Comparison of ENCODE assay signal across 7 cellular contexts in genomic region chr14:102134021-102134420, GRCh38. TPM values are rescaled to one million over a fixed set of nuclear protein-coding genes. Genes with fewer than 3 reads are reported as not detected.
DNase-seq lines count a peak whose midpoint lies in the region; ATAC-seq and TF ChIP-seq lines count a peak whose summit lies in the region.
"Not testable (repeated sequence)": the region's sequence is repeated elsewhere in the genome, so short reads cannot be mapped to it uniquely, and the experiment has no call there.

No MANE protein-coding gene starts in this region.

- not testable (repeated sequence) for H4K91ac ChIP-seq in H9 (ENCODE audit: insufficient read length, low read depth, low read length)

- H3K27me3 ChIP-seq in GM23338 (ENCODE audit: insufficient read depth); H9 (ENCODE audit: insufficient read depth, low read length); thyroid gland: not testable (repeated sequence)

- H3K4me1 Mint-ChIP-seq in GM23338, H9, WTC11: not testable (repeated sequence)
- H3K4me1 Mint-ChIP-seq in endothelial cell (ENCODE audit: unreplicated experiment) (peaks cover 16% of the 10 kb centered on the region), nephron progenitor cell (peaks cover 19% of the 10 kb centered on the region), neural crest cell (peaks cover 10% of the 10 kb centered on the region)

- not testable (repeated sequence) for H3K23ac ChIP-seq in H9 (ENCODE audit: insufficient read length, low read depth, low read length)

- not testable (repeated sequence) for H3T11ph ChIP-seq in H9 (ENCODE audit: low read length)

- H3K4ac ChIP-seq in H9 (ENCODE audit: low read depth, low read length): not testable (repeated sequence)

- H3K9ac ChIP-seq in H9 (ENCODE audit: extremely low read depth, insufficient read length, low read length): not testable (repeated sequence)

- TF ChIP-seq CTCF in GM23338 (conservative IDR thresholded peaks at IDR 0.05; ENCODE audit: low read depth in 2 of 2); H9 (conservative IDR thresholded peaks at IDR 0.05); WTC11 (IDR thresholded peaks at IDR 0.05); endothelial cell (IDR thresholded peaks at IDR 0.05; ENCODE audit: unreplicated experiment); nephron progenitor cell (IDR thresholded peaks at IDR 0.05); neural crest cell (conservative IDR thresholded peaks at IDR 0.05); thyroid gland (IDR thresholded peaks at IDR 0.05): not testable (repeated sequence)

- not testable (repeated sequence) for H3K9me3 ChIP-seq in H9 (ENCODE audit: control insufficient read depth, low read depth, low read length); thyroid gland

- H3K4me3 ChIP-seq in GM23338; thyroid gland (replicated peaks in 1 of 3): not testable (repeated sequence)

- H2BK12ac ChIP-seq in H9 (ENCODE audit: insufficient read length, low read depth, low read length): not testable (repeated sequence)

- WGBS in H9 (ENCODE audit: extremely low coverage, insufficient read length, low lambda C conversion rate): no CpG with 5 or more reads among the region's 9 CpGs
- 56 to 64% methylated on average over 9 of the region's 9 CpGs for WGBS in thyroid gland, 2 donors

- H4K8ac ChIP-seq in H9 (replicated peaks; ENCODE audit: insufficient read length, low read depth, low read length): not testable (repeated sequence)

- H3K9me2 ChIP-seq in GM23338 (ENCODE audit: insufficient read depth): not testable (repeated sequence)

- POLR2A ChIA-PET in WTC11 (lab: Charles Lee): interaction anchor here (0.6 kb wide), 1 partner anchor 183 kb away, joined by 3 read pairs; no protein-coding TSS in a partner anchor

- H3F3A ChIP-seq in GM23338 (replicated peaks; ENCODE audit: low read depth): not testable (repeated sequence)

- TF ChIP-seq POLR2A in thyroid gland (IDR thresholded peaks at IDR 0.05): not testable (repeated sequence)

- not testable (repeated sequence) for H2BK20ac ChIP-seq in H9 (ENCODE audit: low read depth, low read length, poor library complexity, severe bottlenecking)

- H3K79me2 ChIP-seq in GM23338 (replicated peaks; ENCODE audit: insufficient read depth): peaks cover 25% of the 10 kb centered on the region
- not testable (repeated sequence) for H3K79me2 ChIP-seq in H9 (ENCODE audit: insufficient read depth, low read length)

- H3K27me3 Mint-ChIP-seq in GM23338 (ENCODE audit: insufficient read depth, low read depth, poor library complexity); H9 (ENCODE audit: low read depth); WTC11 (ENCODE audit: low read depth); endothelial cell (ENCODE audit: unreplicated experiment); nephron progenitor cell (ENCODE audit: low read depth, poor library complexity): not testable (repeated sequence)
- peaks cover 12% of the 10 kb centered on the region for H3K27me3 Mint-ChIP-seq in neural crest cell (ENCODE audit: low read depth)

- intact Hi-C loops in thyroid gland (cut with DNase I): not testable (repeated sequence)

- H3K27ac Mint-ChIP-seq in GM23338 (peak overlapping the region; percentile 69; the same call in 1 of the 2 replicates), H9 (peak overlapping the region in 2 of 3 experiments; percentile 76 to 77; a peak in 2 of 7 replicates), WTC11 (peak overlapping the region; percentile 83; the same call in 1 of the 2 replicates), nephron progenitor cell (peak overlapping the region; percentile 90), neural crest cell (ENCODE audit: unreplicated experiment) (peak overlapping the region; percentile 50)
- H3K27ac Mint-ChIP-seq in endothelial cell (ENCODE audit: unreplicated experiment): not testable (repeated sequence)

- H3K4me2 ChIP-seq in GM23338; H9 (ENCODE audit: insufficient read depth, insufficient read length, low read length): not testable (repeated sequence)

- H3K14ac ChIP-seq in H9 (ENCODE audit: insufficient read depth, low read length): not testable (repeated sequence)

- not testable (repeated sequence) for DNase-seq in GM23338 (ENCODE audit: low spot score); H9; WTC11 (ENCODE audit: low spot score); endothelial cell (ENCODE audit: low spot score); nephron progenitor cell; neural crest cell (ENCODE audit: low read depth, low spot score)
- DNase-seq in thyroid gland: peak; percentile 55 to 71

- not testable (repeated sequence) for H3K4me1 ChIP-seq in GM23338 (ENCODE audit: insufficient read depth); H9 (ENCODE audit: insufficient read depth, low read length); thyroid gland

- H2BK5ac ChIP-seq in H9 (ENCODE audit: insufficient read length, low read length): not testable (repeated sequence)

- not testable (repeated sequence) for ATAC-seq in GM23338, WTC11

- not testable (repeated sequence) for H2BK15ac ChIP-seq in H9 (ENCODE audit: low read depth, low read length)

- H3K9me3 Mint-ChIP-seq in GM23338; H9; WTC11; endothelial cell (ENCODE audit: unreplicated experiment); nephron progenitor cell; neural crest cell: not testable (repeated sequence)

- H2AFZ ChIP-seq in GM23338; H9 (ENCODE audit: low read length): not testable (repeated sequence)

- H2AK5ac ChIP-seq in H9 (ENCODE audit: insufficient read length, low read length): not testable (repeated sequence)

- H2BK120ac ChIP-seq in H9 (ENCODE audit: low read depth, low read length, poor library complexity, severe bottlenecking): not testable (repeated sequence)

- CTCF ChIA-PET in WTC11 (lab: Charles Lee): not testable (repeated sequence)

- H3K4me3 Mint-ChIP-seq in GM23338, H9, WTC11, nephron progenitor cell, neural crest cell: not testable (repeated sequence)
- peak overlapping the region; percentile 54 for H3K4me3 Mint-ChIP-seq in endothelial cell (ENCODE audit: unreplicated experiment)

- H3K36me3 Mint-ChIP-seq in GM23338 (ENCODE audit: low read depth) (peaks cover 31% of the 10 kb centered on the region), H9 (ENCODE audit: insufficient read depth in 1 of 3, low read depth in 3 of 3) (peaks cover 19 to 20% (median 19%) of the 10 kb centered on the region in 3 experiments; a peak in 6 of 7 replicates), WTC11 (peaks cover 16% of the 10 kb centered on the region), nephron progenitor cell (ENCODE audit: low read depth) (peaks cover 22% of the 10 kb centered on the region)
- not testable (repeated sequence) for H3K36me3 Mint-ChIP-seq in endothelial cell (ENCODE audit: low read depth, unreplicated experiment); neural crest cell (ENCODE audit: low read depth)

- H4K20me1 ChIP-seq in GM23338 (replicated peaks; ENCODE audit: insufficient read depth); H9 (ENCODE audit: control insufficient read depth, insufficient read depth, insufficient read length): not testable (repeated sequence)

- not testable (repeated sequence) for H3K79me1 ChIP-seq in H9 (ENCODE audit: insufficient read depth, low read depth, low read length, poor library complexity, severe bottlenecking)

- not testable (repeated sequence) for H3K36me3 ChIP-seq in GM23338 (ENCODE audit: insufficient read depth); thyroid gland

- H3K56ac ChIP-seq in H9 (ENCODE audit: insufficient read length, low read depth, low read length): not testable (repeated sequence)

- not testable (repeated sequence) for H4K5ac ChIP-seq in H9 (ENCODE audit: insufficient read length, low read depth, low read length)

- H3K27ac ChIP-seq in GM23338 (ENCODE audit: low read depth); H9 (ENCODE audit: insufficient read length, low read depth, low read length); thyroid gland: not testable (repeated sequence)

- not testable (repeated sequence) for H3K18ac ChIP-seq in H9 (ENCODE audit: insufficient read length, low read depth, low read length)

- not testable (repeated sequence) for H3K23me2 ChIP-seq in H9 (ENCODE audit: insufficient read length, low read depth, low read length, poor library complexity, severe bottlenecking)

RNA-seq across cellular contexts. Expression of gene WDR20, which starts 5.7 kb away (rescaled TPM):
- total RNA-seq in GM23338 (2014; rRNA removed; shearing (Covaris generic)): 21.0 and 24.6 TPM in 2 replicates
- polyA plus RNA-seq in GM23338 (2016; fragmentation: Nextera tagmentation; extraction: Ambion mirVana): 17.0 and 17.9 TPM in 2 replicates
- total RNA-seq in H9 (2021): 31.6 and 35.2 TPM in 2 replicates
- 25.6 to 27.5 TPM (median 25.9 TPM) in 3 replicates for total RNA-seq in WTC11 (2021)
- total RNA-seq in endothelial cell (ENCODE audit: unreplicated experiment): 28.5 TPM
- 28.2 and 30.2 TPM in 2 replicates for total RNA-seq in neural crest cell
- total RNA-seq in thyroid gland: 10 to 100 TPM; 27.1 to 48.8 (median 37.6) TPM

RNA-seq across cellular contexts. Expression of gene HSP90AA1, which starts 47.2 kb away (rescaled TPM):
- 1,401 and 1,576 TPM in 2 replicates for total RNA-seq in GM23338 (2014; rRNA removed; shearing (Covaris generic))
- polyA plus RNA-seq in GM23338 (2016; fragmentation: Nextera tagmentation; extraction: Ambion mirVana): 1,677 and 2,107 TPM in 2 replicates
- 953 and 955 TPM in 2 replicates for total RNA-seq in H9 (2021)
- 808 to 842 TPM (median 832 TPM) in 3 replicates for total RNA-seq in WTC11 (2021)
- total RNA-seq in endothelial cell (ENCODE audit: unreplicated experiment): 246 TPM
- 760 and 771 TPM in 2 replicates for total RNA-seq in neural crest cell
- 100 to 1,000 TPM; 217 to 405 (median 278) TPM for total RNA-seq in thyroid gland
